Comparison of ENCODE assay signal across 9 cellular contexts in the genomic region with DNA sequence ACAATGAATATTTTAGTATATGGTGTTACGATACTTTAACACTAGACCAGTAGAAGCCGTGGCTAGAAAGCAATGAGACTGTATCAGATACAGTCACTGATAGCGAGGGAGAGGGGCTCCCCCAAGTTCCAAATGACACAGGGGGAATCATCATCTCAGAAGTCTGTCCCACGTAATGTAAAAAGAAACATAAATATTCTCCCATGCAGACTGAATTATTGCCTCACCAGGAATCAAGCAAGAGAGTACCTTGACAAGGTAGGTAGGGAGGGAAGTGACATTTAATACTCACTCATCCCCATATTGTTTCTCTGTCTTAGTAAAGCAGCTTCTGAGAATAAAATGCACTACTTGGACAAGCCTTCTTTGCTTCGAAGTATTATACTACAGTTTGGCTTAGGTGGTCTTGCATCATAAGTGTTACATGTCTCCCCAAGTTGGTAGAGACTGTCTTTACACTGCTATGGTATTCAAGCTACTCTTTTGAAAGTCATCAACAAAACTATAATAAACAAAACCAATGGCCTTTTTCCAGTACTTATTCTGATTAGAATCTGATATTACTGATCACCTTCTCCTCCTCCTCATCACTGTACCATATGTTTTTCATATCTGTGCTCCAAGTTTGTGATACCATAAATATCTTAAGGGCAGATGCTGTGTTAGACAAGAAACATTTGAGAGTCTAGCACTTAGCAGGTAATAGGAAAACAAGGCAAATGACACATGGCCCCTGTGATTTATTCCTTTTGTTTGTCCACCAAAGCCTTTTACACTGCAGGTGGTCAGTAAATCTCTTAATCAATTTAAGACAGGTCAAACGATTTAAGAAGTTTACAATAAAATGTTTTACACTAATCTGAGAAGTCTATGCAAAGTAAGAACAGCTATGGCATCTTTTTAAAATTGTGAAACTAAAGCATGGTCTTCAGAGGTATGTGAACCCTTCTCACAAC. TPM values are rescaled to one million over a fixed set of nuclear protein-coding genes. Genes with fewer than 3 reads are reported as not detected.
A peak's percentile ranks its signal among the peaks of the same experiment; 100 is the strongest.
DNase-seq lines count a peak whose midpoint lies in the region; TF ChIP-seq lines count a peak whose summit lies in the region.
"Had no signal": no experiment of that assay in that cellular context is flagged by ENCODE, and none has a peak within 500 bp of the region (broad histone marks: within the 10 kb centered on the region; RNA-seq: fewer than 3 reads in every experiment).

No MANE protein-coding gene starts in this region.

- H3K9ac ChIP-seq in duodenal mucosa (ENCODE audit: low read depth in 1 of 2, low read length in 2 of 2), result peak overlapping the region in 1 of 2 donors; percentile 97

- H3K4me1 ChIP-seq in A673 (ENCODE audit: insufficient read depth, low read length, poor library complexity, severe bottlenecking) (peaks cover 49% of the 10 kb centered on the region), duodenal mucosa (ENCODE audit: control insufficient read depth in 1 of 2, insufficient read depth in 2 of 2, low read length in 2 of 2) (peaks cover 18 to 41% of the 10 kb centered on the region in 2 donors), muscle layer of duodenum (ENCODE audit: control insufficient read depth in 1 of 2, insufficient read depth in 2 of 2, low read length in 2 of 2) (peaks cover 6 to 32% of the 10 kb centered on the region in 2 donors)
- peaks cover 29% of the 10 kb centered on the region for H3K4me1 ChIP-seq in CD8-positive, alpha-beta memory T cell (ENCODE audit: insufficient read depth, low read length)

- POLR2A ChIA-PET in A673 (lab: Charles Lee; ENCODE audit: low non-redundant PET), result no interaction called here
- POLR2A ChIA-PET in CD8-positive, alpha-beta memory T cell (lab: Charles Lee), result no interaction called here

- H3K27me3 Mint-ChIP-seq in CD8-positive, alpha-beta memory T cell, result no peaks in the 10 kb centered on the region

- CTCF ChIA-PET in A673 (lab: Charles Lee), result no interaction called here
- CTCF ChIA-PET in CD8-positive, alpha-beta memory T cell (lab: Charles Lee), result no interaction called here

- peak overlapping the region in 2 of 7 donors; percentile 1 to 43 for H3K4me3 Mint-ChIP-seq in CD8-positive, alpha-beta memory T cell

- no peak overlapping the region for H3K27ac Mint-ChIP-seq in CD8-positive, alpha-beta memory T cell

- peaks cover 0 to 22% (median 0%) of the 10 kb centered on the region in 3 donors for H3K36me3 Mint-ChIP-seq in CD8-positive, alpha-beta memory T cell

- peaks cover 37 to 49% (median 42%) of the 10 kb centered on the region in 3 donors for H3K4me1 Mint-ChIP-seq in CD8-positive, alpha-beta memory T cell

- H3K9me3 Mint-ChIP-seq in CD8-positive, alpha-beta memory T cell, result no peaks in the 10 kb centered on the region

- DNase-seq in A673 (ENCODE audit: low spot score), result no peak
- no peak for DNase-seq in HL-60 (ENCODE audit: low read depth in 1 of 2, low spot score in 1 of 2)
- no peak for DNase-seq in cortex of kidney (lab: John Stamatoyannopoulos, UW)
- DNase-seq in NCI-H446 (lab: John Stamatoyannopoulos, UW), result no peak
- no peak for DNase-seq in caudate nucleus (lab: John Stamatoyannopoulos, UW)
- no peak for DNase-seq in CD8-positive, alpha-beta memory T cell
- DNase-seq: activated gamma-delta T cell had no signal

- no peaks in the 10 kb centered on the region for H3K27me3 ChIP-seq in A673 (replicated peaks; ENCODE audit: insufficient read depth, low read depth, low read length, poor library complexity)
- no peaks in the 10 kb centered on the region for H3K27me3 ChIP-seq in HL-60 (ENCODE audit: insufficient read depth, poor library complexity, severe bottlenecking)
- no peaks in the 10 kb centered on the region for H3K27me3 ChIP-seq in duodenal mucosa (ENCODE audit: control insufficient read depth in 1 of 2, insufficient read depth in 2 of 2, low read length in 2 of 2)
- no peaks in the 10 kb centered on the region for H3K27me3 ChIP-seq in muscle layer of duodenum (ENCODE audit: low read depth, low read length)
- no peaks in the 10 kb centered on the region for H3K27me3 ChIP-seq in CD8-positive, alpha-beta memory T cell (ENCODE audit: insufficient read depth, low read length, poor library complexity, severe bottlenecking)

- H3K36me3 ChIP-seq in A673 (ENCODE audit: insufficient read depth, low read length, poor library complexity, severe bottlenecking), result no peaks in the 10 kb centered on the region
- H3K36me3 ChIP-seq in duodenal mucosa (ENCODE audit: control insufficient read depth in 1 of 2, insufficient read depth in 2 of 2, low read length in 2 of 2), result peaks cover 0 to 3% of the 10 kb centered on the region in 2 donors
- peaks cover 0 to 12% of the 10 kb centered on the region in 2 donors for H3K36me3 ChIP-seq in muscle layer of duodenum (ENCODE audit: control insufficient read depth in 1 of 2, insufficient read depth in 2 of 2, low read length in 2 of 2)
- H3K36me3 ChIP-seq in CD8-positive, alpha-beta memory T cell (ENCODE audit: insufficient read depth, low read length), result no peaks in the 10 kb centered on the region

- H3K27ac ChIP-seq in A673 (ENCODE audit: low read depth, low read length, poor library complexity, severe bottlenecking) (peak overlapping the region; percentile 99), HL-60 (replicated peaks) (peak overlapping the region; percentile 93), duodenal mucosa (ENCODE audit: low read depth, low read length) (no peak overlapping the region), muscle layer of duodenum (ENCODE audit: low read length) (peak overlapping the region; percentile 98), caudate nucleus (ENCODE audit: low read depth, low read length) (no peak overlapping the region)
- H3K27ac ChIP-seq in CD8-positive, alpha-beta memory T cell (ENCODE audit: low read depth, low read length), result no peak overlapping the region

- no TSS peak for BruUV-seq in A673 (replicated peaks; lab: Mats Ljungman, UMichigan)

- intact Hi-C loops in A673 (cut with micrococcal nuclease; ENCODE audit: unreplicated experiment), result no loop called here

- H3K4me3 ChIP-seq in A673 (ENCODE audit: low read depth, low read length, poor library complexity, severe bottlenecking), result peak overlapping the region; percentile 88
- peak overlapping the region; percentile 72; the same call in 1 of the 2 replicates for H3K4me3 ChIP-seq in HL-60 (replicated peaks; ENCODE audit: insufficient read depth, low read length)
- peak overlapping the region; percentile 88 to 100 for H3K4me3 ChIP-seq in duodenal mucosa (ENCODE audit: low read depth in 1 of 2, low read length in 2 of 2)
- peak overlapping the region; percentile 72 to 84 for H3K4me3 ChIP-seq in muscle layer of duodenum (ENCODE audit: low read depth in 1 of 2, low read length in 2 of 2)
- no peak overlapping the region for H3K4me3 ChIP-seq in CD8-positive, alpha-beta memory T cell (ENCODE audit: low read length)

- TF ChIP-seq CTCF in A673 (conservative IDR thresholded peaks at IDR 0.05; ENCODE audit: low read depth, low read length) (no peak), HL-60 (IDR thresholded peaks at IDR 0.05; ENCODE audit: insufficient read depth, low read length) (no peak)

- H3K9me3 ChIP-seq in A673 (ENCODE audit: low read depth, low read length, poor library complexity, severe bottlenecking) (no peaks in the 10 kb centered on the region), duodenal mucosa (ENCODE audit: control insufficient read depth in 1 of 2, low read length in 2 of 2) (no peaks in the 10 kb centered on the region), muscle layer of duodenum (ENCODE audit: control insufficient read depth in 1 of 2, low read length in 2 of 2) (no peaks in the 10 kb centered on the region)
- no peaks in the 10 kb centered on the region for H3K9me3 ChIP-seq in CD8-positive, alpha-beta memory T cell (ENCODE audit: low read length)

RNA-seq across cellular contexts. Expression of a gene that starts 2.7 kb away (rescaled TPM):
- 149 and 158 TPM in 2 replicates for total RNA-seq in A673 (2021)
- 10 to 100 TPM; 29.0 to 31.0 TPM for total RNA-seq in CD8-positive, alpha-beta memory T cell
- 119 TPM for polyA plus RNA-seq in CD8-positive, alpha-beta memory T cell

RNA-seq across cellular contexts. Expression of a gene that starts 36.3 kb away (rescaled TPM):
- total RNA-seq in A673 (2021), result 2.7 and 2.8 TPM in 2 replicates
- not detected for total RNA-seq in CD8-positive, alpha-beta memory T cell
- polyA plus RNA-seq in CD8-positive, alpha-beta memory T cell, result not detected

RNA-seq across cellular contexts. Expression of a gene that starts 58.9 kb away (rescaled TPM):
- total RNA-seq in A673 (2021), result 26.2 and 29.4 TPM in 2 replicates
- 10 to 100 TPM; 11.0 to 12.0 TPM for total RNA-seq in CD8-positive, alpha-beta memory T cell
- polyA plus RNA-seq in CD8-positive, alpha-beta memory T cell, result 1.6 TPM

Comparison
In these comparisons a context has a peak if more than half of its experiments do, and no peak if none do; other contexts are left out.
1. H3K27ac ChIP-seq: peak in A673 (single experiment), HL-60 (single experiment) and muscle layer of duodenum (single experiment); none in duodenal mucosa (single experiment), caudate nucleus (single experiment) and CD8-positive, alpha-beta memory T cell (single experiment).